25 cellular contexts compared by ENCODE assay signal in genomic region chr17:14202388-14203166, GRCh38. TPM values are rescaled to one million over a fixed set of nuclear protein-coding genes. Genes with fewer than 3 reads are reported as not detected.
DNase-seq lines count a peak whose midpoint lies in the region; ATAC-seq and TF ChIP-seq lines count a peak whose summit lies in the region.
"Had no signal": no experiment of that assay in that cellular context is flagged by ENCODE, and none has a peak within 500 bp of the region (broad histone marks: within the 10 kb centered on the region; RNA-seq: fewer than 3 reads in every experiment).

No MANE protein-coding gene starts in this region.

- no peaks in the 10 kb centered on the region for H3K27me3 ChIP-seq in spleen (replicated peaks in 1 of 7)
- H3K27me3 ChIP-seq: MG63, tibial artery had no signal

- ATAC-seq in activated T-cell treated with anti-CD3 and anti-CD28 coated beads, Interleukin-2, amount 50 U/mL, for 72 hours (replicated peaks in 1 of 2): peak; percentile 22 to 36
- ATAC-seq in central memory CD8-positive, alpha-beta T cell (replicated peaks; ENCODE audit: extremely low read depth, poor library complexity, severe bottlenecking): no peak
- no peak for ATAC-seq in GM18517 (IDR thresholded peaks at IDR 0.05; ENCODE audit: unreplicated experiment)
- no peak for ATAC-seq in GM21360 (IDR thresholded peaks at IDR 0.05; ENCODE audit: unreplicated experiment)
- ATAC-seq: left cardiac atrium; stimulated activated memory B cell treated with anti-CD40 and anti-IgM and Interleukin-4, amounts not matched to agents 10 μg/mL and 1 μg/mL and 100 μg/mL, for 72 hours had no signal

- peaks cover 8 to 12% of the 10 kb centered on the region in 2 donors for H3K36me3 Mint-ChIP-seq in activated T-cell treated with anti-CD3 and anti-CD28 coated beads, Interleukin-2, amount 50 U/mL, for 72 hours (ENCODE audit: insufficient read depth in 2 of 2)
- H3K36me3 Mint-ChIP-seq in T-helper 2 cell treated with Interferon-gamma antibody and Interleukin-4, amounts not matched to agents 5 μg/mL and 100 μg/mL, for 36 hours (ENCODE audit: low read depth): peaks cover 43% of the 10 kb centered on the region
- peaks cover 6% of the 10 kb centered on the region for H3K36me3 Mint-ChIP-seq in central memory CD8-positive, alpha-beta T cell (ENCODE audit: insufficient read depth)

- H3K4me1 Mint-ChIP-seq in activated T-cell treated with anti-CD3 and anti-CD28 coated beads, Interleukin-2, amount 50 U/mL, for 72 hours (ENCODE audit: low read depth): peaks cover 95% of the 10 kb centered on the region
- H3K4me1 Mint-ChIP-seq in T-helper 2 cell treated with Interferon-gamma antibody and Interleukin-4, amounts not matched to agents 5 μg/mL and 100 μg/mL, for 36 hours (ENCODE audit: low read depth): peaks cover 84% of the 10 kb centered on the region
- peaks cover 94% of the 10 kb centered on the region for H3K4me1 Mint-ChIP-seq in central memory CD8-positive, alpha-beta T cell
- H3K4me1 Mint-ChIP-seq: stimulated activated memory B cell treated with anti-CD40 and anti-IgM and Interleukin-4, amounts not matched to agents 10 μg/mL and 1 μg/mL and 100 μg/mL, for 72 hours had no signal

- H3K4me3 ChIP-seq in spleen: no peak overlapping the region
- H3K4me3 ChIP-seq: BLaER1 treated with 17β-estradiol and CSF1 and Interleukin-3, amounts not matched to agents 10 nM and 100 nM; GM23248; MG63; tibial artery had no signal

- TF ChIP-seq CTCF in spleen (IDR thresholded peaks at IDR 0.05 in 8 of 11, conservative IDR thresholded peaks at IDR 0.05 in 3 of 11): no peak

- WGBS in spleen, 5 donors: 83 to 91% (median 90%) methylated on average over 10 of the region's 10 CpGs

- peak overlapping the region; percentile 98 for H3K27ac Mint-ChIP-seq in activated T-cell treated with anti-CD3 and anti-CD28 coated beads, Interleukin-2, amount 50 U/mL, for 72 hours
- peak overlapping the region; percentile 96 for H3K27ac Mint-ChIP-seq in T-helper 2 cell treated with Interferon-gamma antibody and Interleukin-4, amounts not matched to agents 5 μg/mL and 100 μg/mL, for 36 hours
- peak overlapping the region; percentile 91 for H3K27ac Mint-ChIP-seq in central memory CD8-positive, alpha-beta T cell (ENCODE audit: low read depth)
- H3K27ac Mint-ChIP-seq: naive B cell; stimulated activated memory B cell treated with anti-CD40 and anti-IgM and Interleukin-4, amounts not matched to agents 10 μg/mL and 1 μg/mL and 100 μg/mL, for 72 hours had no signal

- intact Hi-C loops in spleen (cut with DNase I; ENCODE audit: low total_unique reads): no loop called here

- no peak for TF ChIP-seq POLR2A in spleen (IDR thresholded peaks at IDR 0.05)

- H3K9me3 Mint-ChIP-seq in activated T-cell treated with anti-CD3 and anti-CD28 coated beads, Interleukin-2, amount 50 U/mL, for 72 hours: no peaks in the 10 kb centered on the region
- no peaks in the 10 kb centered on the region for H3K9me3 Mint-ChIP-seq in T-helper 2 cell treated with Interferon-gamma antibody and Interleukin-4, amounts not matched to agents 5 μg/mL and 100 μg/mL, for 36 hours
- H3K9me3 Mint-ChIP-seq in central memory CD8-positive, alpha-beta T cell: peaks cover 4% of the 10 kb centered on the region
- H3K9me3 Mint-ChIP-seq: naive B cell; stimulated activated memory B cell treated with anti-CD40 and anti-IgM and Interleukin-4, amounts not matched to agents 10 μg/mL and 1 μg/mL and 100 μg/mL, for 72 hours had no signal

- H3K27me3 Mint-ChIP-seq in activated T-cell treated with anti-CD3 and anti-CD28 coated beads, Interleukin-2, amount 50 U/mL, for 72 hours (ENCODE audit: low read depth): no peaks in the 10 kb centered on the region
- no peaks in the 10 kb centered on the region for H3K27me3 Mint-ChIP-seq in T-helper 2 cell treated with Interferon-gamma antibody and Interleukin-4, amounts not matched to agents 5 μg/mL and 100 μg/mL, for 36 hours (ENCODE audit: low read depth)
- H3K27me3 Mint-ChIP-seq in central memory CD8-positive, alpha-beta T cell: no peaks in the 10 kb centered on the region
- H3K27me3 Mint-ChIP-seq: stimulated activated memory B cell treated with anti-CD40 and anti-IgM and Interleukin-4, amounts not matched to agents 10 μg/mL and 1 μg/mL and 100 μg/mL, for 72 hours had no signal

- H3K4me1 ChIP-seq in spleen: peaks cover 3 to 86% (median 34%) of the 10 kb centered on the region in 6 donors
- H3K4me1 ChIP-seq: tibial artery had no signal

- DNase-seq in activated T-cell treated with anti-CD3 and anti-CD28 coated beads, Interleukin-2, amount 50 U/mL, for 72 hours: peak in 1 of 2 donors; percentile 29
- no peak for DNase-seq in activated T-cell treated with anti-CD3 and anti-CD28 coated beads, Interleukin-2, amount 50 U/mL, for 48 hours
- DNase-seq in T-helper 2 cell treated with Interferon-gamma antibody and Interleukin-4, amounts not matched to agents 5 μg/mL and 100 μg/mL, for 36 hours (ENCODE audit: low spot score): no peak
- DNase-seq in central memory CD8-positive, alpha-beta T cell (ENCODE audit: low spot score in 2 of 2): no peak
- DNase-seq in spleen (no peak), caudate nucleus (lab: John Stamatoyannopoulos, UW) (no peak)
- DNase-seq: ACHN, DMS153, GDM1, left cardiac atrium, mesenchymal stem cell, MG63, naive B cell, NCI-H187, NCI-H226, NCI-H774, SHP77, tibial artery had no signal

- H3K4me3 Mint-ChIP-seq in activated T-cell treated with anti-CD3 and anti-CD28 coated beads, Interleukin-2, amount 50 U/mL, for 72 hours: peak overlapping the region; percentile 76 to 80
- H3K4me3 Mint-ChIP-seq in T-helper 2 cell treated with Interferon-gamma antibody and Interleukin-4, amounts not matched to agents 5 μg/mL and 100 μg/mL, for 36 hours: peak overlapping the region; percentile 73
- peak overlapping the region; percentile 43 for H3K4me3 Mint-ChIP-seq in central memory CD8-positive, alpha-beta T cell
- H3K4me3 Mint-ChIP-seq: stimulated activated memory B cell treated with anti-CD40 and anti-IgM and Interleukin-4, amounts not matched to agents 10 μg/mL and 1 μg/mL and 100 μg/mL, for 72 hours had no signal

- peaks cover 0 to 59% (median 13%) of the 10 kb centered on the region in 6 donors for H3K36me3 ChIP-seq in spleen
- H3K36me3 ChIP-seq: MG63 had no signal

- H3K9me3 ChIP-seq in spleen: no peaks in the 10 kb centered on the region
- H3K9me3 ChIP-seq: BLaER1 treated with 17β-estradiol and CSF1 and Interleukin-3, amounts not matched to agents 10 nM and 100 nM; MG63; tibial artery had no signal

- H3K27ac ChIP-seq in spleen (peak overlapping the region in 7 of 8 donors; percentile 27 to 79 (median 66)), caudate nucleus (ENCODE audit: low read depth, low read length) (no peak overlapping the region)
- H3K27ac ChIP-seq: BLaER1 treated with 17β-estradiol and CSF1 and Interleukin-3, amounts not matched to agents 10 nM and 100 nM; GM23248; parathyroid adenoma; tibial artery had no signal

RNA-seq across cellular contexts. Expression of gene CDRT15, which starts 34.1 kb away (rescaled TPM):
- total RNA-seq in activated T-cell treated with anti-CD3 and anti-CD28 coated beads, Interleukin-2, amount 50 U/mL, for 72 hours: not detected
- not detected for total RNA-seq in spleen
- not detected for polyA plus RNA-seq in spleen
- total RNA-seq: GM23248, left cardiac atrium, OCI-LY7 had no signal
- polyA plus RNA-seq: GM23248 had no signal

Comparison
In these comparisons a context has a peak if more than half of its experiments do, and no peak if none do; other contexts are left out.
1. ATAC-seq: peak in activated T-cell treated with anti-CD3 and anti-CD28 coated beads, Interleukin-2, amount 50 U/mL, for 72 hours (2 of 2); none in central memory CD8-positive, alpha-beta T cell (single experiment), GM18517 (single experiment) and GM21360 (single experiment).
2. Peak in every context shown above with its lines, with median percentiles within 50 percentile points of each other: H3K27ac Mint-ChIP-seq and H3K4me3 Mint-ChIP-seq.